Comparison of ENCODE assay signal across 1 cellular context in the genomic region with DNA sequence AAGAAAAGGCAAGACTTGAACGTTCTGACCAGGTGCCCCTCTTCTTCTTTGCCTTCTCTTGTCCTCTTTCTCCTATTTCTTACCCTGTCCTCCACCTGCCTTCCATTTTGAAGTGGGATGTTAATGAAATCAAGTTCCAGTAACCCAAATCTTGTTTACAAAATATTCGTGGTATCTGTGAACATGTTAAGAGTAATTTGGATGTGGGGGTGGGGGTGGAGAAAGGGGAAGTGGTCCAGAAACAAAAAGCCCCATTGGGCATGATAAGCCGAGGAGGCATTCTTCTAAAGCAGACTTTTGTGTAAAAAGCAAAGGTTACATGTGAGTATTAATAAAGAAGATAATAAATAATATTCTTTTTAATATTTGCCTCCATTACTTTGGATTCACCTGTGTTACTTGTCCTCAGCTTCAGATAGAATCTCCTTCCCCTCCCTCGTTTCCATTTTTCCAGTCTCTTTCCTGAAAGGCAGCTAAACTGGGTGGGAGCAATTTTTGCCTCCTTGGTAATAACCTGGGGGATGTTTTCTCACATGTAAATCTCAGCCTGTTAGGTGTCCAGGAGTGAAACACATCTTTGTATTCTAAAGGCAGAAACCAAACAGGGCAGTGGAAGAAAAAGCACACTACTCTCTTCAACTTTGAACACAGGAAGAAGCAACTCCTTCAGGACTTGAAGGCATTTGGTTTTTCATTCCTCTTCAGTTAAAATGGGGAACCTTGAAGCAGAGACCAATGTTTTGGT.
A peak's percentile ranks its signal among the peaks of the same experiment; 100 is the strongest.
TF ChIP-seq lines count a peak whose summit lies in the region.

No MANE protein-coding gene starts in this region.

TF ChIP-seq in GM12878, 131 proteins besides CTCF, POLR2A, EP300 and RAD21:
- TF ChIP-seq, protein P1, sequence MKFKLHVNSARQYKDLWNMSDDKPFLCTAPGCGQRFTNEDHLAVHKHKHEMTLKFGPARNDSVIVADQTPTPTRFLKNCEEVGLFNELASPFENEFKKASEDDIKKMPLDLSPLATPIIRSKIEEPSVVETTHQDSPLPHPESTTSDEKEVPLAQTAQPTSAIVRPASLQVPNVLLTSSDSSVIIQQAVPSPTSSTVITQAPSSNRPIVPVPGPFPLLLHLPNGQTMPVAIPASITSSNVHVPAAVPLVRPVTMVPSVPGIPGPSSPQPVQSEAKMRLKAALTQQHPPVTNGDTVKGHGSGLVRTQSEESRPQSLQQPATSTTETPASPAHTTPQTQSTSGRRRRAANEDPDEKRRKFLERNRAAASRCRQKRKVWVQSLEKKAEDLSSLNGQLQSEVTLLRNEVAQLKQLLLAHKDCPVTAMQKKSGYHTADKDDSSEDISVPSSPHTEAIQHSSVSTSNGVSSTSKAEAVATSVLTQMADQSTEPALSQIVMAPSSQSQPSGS (IDR thresholded peaks at IDR 0.05; ENCODE audit: low read length), result peak; percentile 16; the same call in 1 of the 2 replicates
- no peak for TF ChIP-seq ZNF274 (IDR thresholded peaks at IDR 0.05; ENCODE audit: insufficient read depth, insufficient read length)
- 0 out of 2 replicates have a peak, but pooled peaks have one; percentile 17 for TF ChIP-seq STAT3 (IDR thresholded peaks at IDR 0.05; ENCODE audit: low read depth, low read length)
- peak; percentile 98 for TF ChIP-seq SPI1 (IDR thresholded peaks at IDR 0.05; ENCODE audit: borderline replicate concordance, insufficient read depth, low read depth, low read length)
- TF ChIP-seq FOXM1 (IDR thresholded peaks at IDR 0.05; ENCODE audit: low read depth, low read length), result peak; percentile 74; the same call in 1 of the 2 replicates
- peak; percentile 61; the same call in 1 of the 3 replicates for TF ChIP-seq POU2F2 (IDR thresholded peaks at IDR 0.05; ENCODE audit: borderline replicate concordance, low read depth, low read length)
- 0 out of 2 replicates have a peak, but pooled peaks have one; percentile 19 for TF ChIP-seq JUNB (IDR thresholded peaks at IDR 0.05)
- TF ChIP-seq MEF2A (IDR thresholded peaks at IDR 0.05; ENCODE audit: insufficient read depth, low read depth, low read length), result 0 out of 2 replicates have a peak, but pooled peaks have one; percentile 55
- TF ChIP-seq ETV6 (conservative IDR thresholded peaks at IDR 0.05 in 1 of 2, IDR thresholded peaks at IDR 0.05 in 1 of 2; ENCODE audit: borderline replicate concordance in 1 of 2, low read depth in 1 of 2), result no peak
- 0 out of 2 replicates have a peak, but pooled peaks have one; percentile 34 for TF ChIP-seq IRF4 (IDR thresholded peaks at IDR 0.05; ENCODE audit: low read depth, low read length)
- TF ChIP-seq IKZF2 (IDR thresholded peaks at IDR 0.05), result peak; percentile 18 to 51; a peak in 1 of 4 replicates
- TF ChIP-seq, protein P2, sequence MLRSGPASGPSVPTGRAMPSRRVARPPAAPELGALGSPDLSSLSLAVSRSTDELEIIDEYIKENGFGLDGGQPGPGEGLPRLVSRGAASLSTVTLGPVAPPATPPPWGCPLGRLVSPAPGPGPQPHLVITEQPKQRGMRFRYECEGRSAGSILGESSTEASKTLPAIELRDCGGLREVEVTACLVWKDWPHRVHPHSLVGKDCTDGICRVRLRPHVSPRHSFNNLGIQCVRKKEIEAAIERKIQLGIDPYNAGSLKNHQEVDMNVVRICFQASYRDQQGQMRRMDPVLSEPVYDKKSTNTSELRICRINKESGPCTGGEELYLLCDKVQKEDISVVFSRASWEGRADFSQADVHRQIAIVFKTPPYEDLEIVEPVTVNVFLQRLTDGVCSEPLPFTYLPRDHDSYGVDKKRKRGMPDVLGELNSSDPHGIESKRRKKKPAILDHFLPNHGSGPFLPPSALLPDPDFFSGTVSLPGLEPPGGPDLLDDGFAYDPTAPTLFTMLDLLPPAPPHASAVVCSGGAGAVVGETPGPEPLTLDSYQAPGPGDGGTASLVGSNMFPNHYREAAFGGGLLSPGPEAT (IDR thresholded peaks at IDR 0.05; ENCODE audit: low read depth), result peak; percentile 59; the same call in 1 of the 2 replicates
- TF ChIP-seq POLR2AphosphoS5 (IDR thresholded peaks at IDR 0.05; ENCODE audit: low read length), result peak; percentile 72
- peak; percentile 62 for TF ChIP-seq MTA2 (IDR thresholded peaks at IDR 0.05; ENCODE audit: low read depth)
- TF ChIP-seq, protein P3, sequence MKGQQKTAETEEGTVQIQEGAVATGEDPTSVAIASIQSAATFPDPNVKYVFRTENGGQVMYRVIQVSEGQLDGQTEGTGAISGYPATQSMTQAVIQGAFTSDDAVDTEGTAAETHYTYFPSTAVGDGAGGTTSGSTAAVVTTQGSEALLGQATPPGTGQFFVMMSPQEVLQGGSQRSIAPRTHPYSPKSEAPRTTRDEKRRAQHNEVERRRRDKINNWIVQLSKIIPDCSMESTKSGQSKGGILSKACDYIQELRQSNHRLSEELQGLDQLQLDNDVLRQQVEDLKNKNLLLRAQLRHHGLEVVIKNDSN (IDR thresholded peaks at IDR 0.05; ENCODE audit: borderline replicate concordance, extremely low read length, insufficient read depth, low read depth, low read length), result no peak
- TF ChIP-seq EZH2 (IDR thresholded peaks at IDR 0.05; ENCODE audit: borderline replicate concordance, control insufficient read depth, low read depth, low read length), result no peak
- TF ChIP-seq MTA3 (IDR thresholded peaks at IDR 0.05; ENCODE audit: borderline replicate concordance, low read length), result peak; percentile 24; the same call in 1 of the 2 replicates
- 0 out of 2 replicates have a peak, but pooled peaks have one; percentile 39 for TF ChIP-seq BMI1 (IDR thresholded peaks at IDR 0.05; ENCODE audit: borderline replicate concordance)
- peak; percentile 72; the same call in 1 of the 2 replicates for TF ChIP-seq BCL11A (IDR thresholded peaks at IDR 0.05; ENCODE audit: low read depth, low read length)
- peak; percentile 79 for TF ChIP-seq RUNX3 (IDR thresholded peaks at IDR 0.05; ENCODE audit: low read length)
- peak; percentile 8 for TF ChIP-seq MEF2B (IDR thresholded peaks at IDR 0.05; ENCODE audit: partially characterized antibody, poor library complexity, severe bottlenecking)
- TF ChIP-seq KAT2A (conservative IDR thresholded peaks at IDR 0.05; ENCODE audit: control insufficient read depth, low read depth, low read length), result no peak
- TF ChIP-seq NFIC (IDR thresholded peaks at IDR 0.05; ENCODE audit: low read depth, low read length), result peak; percentile 55
- TF ChIP-seq CREM (IDR thresholded peaks at IDR 0.05; ENCODE audit: low read depth), result peak; percentile 42; the same call in 1 of the 2 replicates
- no peak for TF ChIP-seq NFYA (IDR thresholded peaks at IDR 0.05; ENCODE audit: borderline replicate concordance, low read depth, low read length)
- peak; percentile 51; the same call in 1 of the 2 replicates for TF ChIP-seq PML (IDR thresholded peaks at IDR 0.05; ENCODE audit: low read length)
TF ChIP-seq in GM12878: peak in this region for 20.
